ENCODE assay signal across 2 cellular contexts in genomic region chr20:62531046-62531838, GRCh38.
TF ChIP-seq lines count a peak whose summit lies in the region.

No MANE protein-coding gene starts in this region.

TF ChIP-seq in HepG2, 621 proteins besides CTCF, POLR2A, EP300 and RAD21 (continued from another document):
- TF ChIP-seq, protein P1, sequence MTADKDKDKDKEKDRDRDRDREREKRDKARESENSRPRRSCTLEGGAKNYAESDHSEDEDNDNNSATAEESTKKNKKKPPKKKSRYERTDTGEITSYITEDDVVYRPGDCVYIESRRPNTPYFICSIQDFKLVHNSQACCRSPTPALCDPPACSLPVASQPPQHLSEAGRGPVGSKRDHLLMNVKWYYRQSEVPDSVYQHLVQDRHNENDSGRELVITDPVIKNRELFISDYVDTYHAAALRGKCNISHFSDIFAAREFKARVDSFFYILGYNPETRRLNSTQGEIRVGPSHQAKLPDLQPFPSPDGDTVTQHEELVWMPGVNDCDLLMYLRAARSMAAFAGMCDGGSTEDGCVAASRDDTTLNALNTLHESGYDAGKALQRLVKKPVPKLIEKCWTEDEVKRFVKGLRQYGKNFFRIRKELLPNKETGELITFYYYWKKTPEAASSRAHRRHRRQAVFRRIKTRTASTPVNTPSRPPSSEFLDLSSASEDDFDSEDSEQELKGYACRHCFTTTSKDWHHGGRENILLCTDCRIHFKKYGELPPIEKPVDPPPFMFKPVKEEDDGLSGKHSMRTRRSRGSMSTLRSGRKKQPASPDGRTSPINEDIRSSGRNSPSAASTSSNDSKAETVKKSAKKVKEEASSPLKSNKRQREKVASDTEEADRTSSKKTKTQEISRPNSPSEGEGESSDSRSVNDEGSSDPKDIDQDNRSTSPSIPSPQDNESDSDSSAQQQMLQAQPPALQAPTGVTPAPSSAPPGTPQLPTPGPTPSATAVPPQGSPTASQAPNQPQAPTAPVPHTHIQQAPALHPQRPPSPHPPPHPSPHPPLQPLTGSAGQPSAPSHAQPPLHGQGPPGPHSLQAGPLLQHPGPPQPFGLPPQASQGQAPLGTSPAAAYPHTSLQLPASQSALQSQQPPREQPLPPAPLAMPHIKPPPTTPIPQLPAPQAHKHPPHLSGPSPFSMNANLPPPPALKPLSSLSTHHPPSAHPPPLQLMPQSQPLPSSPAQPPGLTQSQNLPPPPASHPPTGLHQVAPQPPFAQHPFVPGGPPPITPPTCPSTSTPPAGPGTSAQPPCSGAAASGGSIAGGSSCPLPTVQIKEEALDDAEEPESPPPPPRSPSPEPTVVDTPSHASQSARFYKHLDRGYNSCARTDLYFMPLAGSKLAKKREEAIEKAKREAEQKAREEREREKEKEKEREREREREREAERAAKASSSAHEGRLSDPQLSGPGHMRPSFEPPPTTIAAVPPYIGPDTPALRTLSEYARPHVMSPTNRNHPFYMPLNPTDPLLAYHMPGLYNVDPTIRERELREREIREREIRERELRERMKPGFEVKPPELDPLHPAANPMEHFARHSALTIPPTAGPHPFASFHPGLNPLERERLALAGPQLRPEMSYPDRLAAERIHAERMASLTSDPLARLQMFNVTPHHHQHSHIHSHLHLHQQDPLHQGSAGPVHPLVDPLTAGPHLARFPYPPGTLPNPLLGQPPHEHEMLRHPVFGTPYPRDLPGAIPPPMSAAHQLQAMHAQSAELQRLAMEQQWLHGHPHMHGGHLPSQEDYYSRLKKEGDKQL (CRISPR knock-in tag; IDR thresholded peaks at IDR 0.05; ENCODE audit: low read depth): no peak
- no peak for TF ChIP-seq HDAC1 (CRISPR knock-in tag; IDR thresholded peaks at IDR 0.05)
- no peak for TF ChIP-seq ZFAT (CRISPR knock-in tag; conservative IDR thresholded peaks at IDR 0.05)
- TF ChIP-seq GTF3A (CRISPR knock-in tag; conservative IDR thresholded peaks at IDR 0.05): no peak
- 0 out of 2 replicates have a peak, but pooled peaks have one; percentile 42 for TF ChIP-seq HNRNPL (IDR thresholded peaks at IDR 0.05; ENCODE audit: low read depth, low read length)
- 0 out of 2 replicates have a peak, but pooled peaks have one; percentile 70 for TF ChIP-seq EZH2 (conservative IDR thresholded peaks at IDR 0.05; ENCODE audit: low read depth, low read length)
- TF ChIP-seq JUN (CRISPR knock-in tag; IDR thresholded peaks at IDR 0.05): no peak
- 0 out of 2 replicates have a peak, but pooled peaks have one; percentile 23 for TF ChIP-seq SP4 (CRISPR knock-in tag; IDR thresholded peaks at IDR 0.05)
- no peak for TF ChIP-seq ZNF792 (CRISPR knock-in tag; IDR thresholded peaks at IDR 0.05)
- no peak for TF ChIP-seq CENPBD1 (CRISPR knock-in tag; IDR thresholded peaks at IDR 0.05; ENCODE audit: borderline replicate concordance, low read depth)
- no peak for TF ChIP-seq ZNF724P (CRISPR knock-in tag; IDR thresholded peaks at IDR 0.05; ENCODE audit: borderline replicate concordance)

TF ChIP-seq in WTC11, 78 proteins besides CTCF, POLR2A, EP300 and RAD21:
- TF ChIP-seq, protein P2, sequence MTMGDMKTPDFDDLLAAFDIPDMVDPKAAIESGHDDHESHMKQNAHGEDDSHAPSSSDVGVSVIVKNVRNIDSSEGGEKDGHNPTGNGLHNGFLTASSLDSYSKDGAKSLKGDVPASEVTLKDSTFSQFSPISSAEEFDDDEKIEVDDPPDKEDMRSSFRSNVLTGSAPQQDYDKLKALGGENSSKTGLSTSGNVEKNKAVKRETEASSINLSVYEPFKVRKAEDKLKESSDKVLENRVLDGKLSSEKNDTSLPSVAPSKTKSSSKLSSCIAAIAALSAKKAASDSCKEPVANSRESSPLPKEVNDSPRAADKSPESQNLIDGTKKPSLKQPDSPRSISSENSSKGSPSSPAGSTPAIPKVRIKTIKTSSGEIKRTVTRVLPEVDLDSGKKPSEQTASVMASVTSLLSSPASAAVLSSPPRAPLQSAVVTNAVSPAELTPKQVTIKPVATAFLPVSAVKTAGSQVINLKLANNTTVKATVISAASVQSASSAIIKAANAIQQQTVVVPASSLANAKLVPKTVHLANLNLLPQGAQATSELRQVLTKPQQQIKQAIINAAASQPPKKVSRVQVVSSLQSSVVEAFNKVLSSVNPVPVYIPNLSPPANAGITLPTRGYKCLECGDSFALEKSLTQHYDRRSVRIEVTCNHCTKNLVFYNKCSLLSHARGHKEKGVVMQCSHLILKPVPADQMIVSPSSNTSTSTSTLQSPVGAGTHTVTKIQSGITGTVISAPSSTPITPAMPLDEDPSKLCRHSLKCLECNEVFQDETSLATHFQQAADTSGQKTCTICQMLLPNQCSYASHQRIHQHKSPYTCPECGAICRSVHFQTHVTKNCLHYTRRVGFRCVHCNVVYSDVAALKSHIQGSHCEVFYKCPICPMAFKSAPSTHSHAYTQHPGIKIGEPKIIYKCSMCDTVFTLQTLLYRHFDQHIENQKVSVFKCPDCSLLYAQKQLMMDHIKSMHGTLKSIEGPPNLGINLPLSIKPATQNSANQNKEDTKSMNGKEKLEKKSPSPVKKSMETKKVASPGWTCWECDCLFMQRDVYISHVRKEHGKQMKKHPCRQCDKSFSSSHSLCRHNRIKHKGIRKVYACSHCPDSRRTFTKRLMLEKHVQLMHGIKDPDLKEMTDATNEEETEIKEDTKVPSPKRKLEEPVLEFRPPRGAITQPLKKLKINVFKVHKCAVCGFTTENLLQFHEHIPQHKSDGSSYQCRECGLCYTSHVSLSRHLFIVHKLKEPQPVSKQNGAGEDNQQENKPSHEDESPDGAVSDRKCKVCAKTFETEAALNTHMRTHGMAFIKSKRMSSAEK (CRISPR knock-in tag; IDR thresholded peaks at IDR 0.05; ENCODE audit: borderline replicate concordance): no peak
- TF ChIP-seq CREM (CRISPR knock-in tag; IDR thresholded peaks at IDR 0.05): no peak
